Comparison of ENCODE assay signal across 23 cellular contexts in the genomic region with DNA sequence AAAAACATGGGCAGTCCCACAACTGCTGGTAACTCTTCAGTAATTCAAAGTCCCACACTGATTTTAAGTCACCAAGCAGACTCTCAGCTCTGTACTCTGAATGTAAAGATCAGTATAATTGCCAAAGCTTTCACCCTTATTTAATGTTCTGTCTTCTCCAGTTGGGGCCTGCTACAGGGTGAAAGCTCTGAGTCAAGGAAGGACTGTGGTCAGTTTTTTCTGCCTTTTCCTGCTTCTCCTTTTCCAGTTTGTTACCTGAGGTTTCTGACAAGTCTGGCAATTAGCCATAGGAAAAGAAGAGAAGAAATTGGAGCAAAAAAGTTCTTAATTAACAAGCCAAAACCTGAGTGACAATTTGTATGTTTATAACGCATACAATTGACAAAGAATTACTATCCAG.
"Had no signal": no experiment of that assay in that cellular context is flagged by ENCODE, and none has a peak within 500 bp of the region (broad histone marks: within the 10 kb centered on the region; RNA-seq: fewer than 3 reads in every experiment).

No MANE protein-coding gene starts in this region.

- DNase-seq: cortex of kidney; effector memory CD4-positive, alpha-beta T cell; glutamatergic neuron; kidney; left cardiac atrium; left ventricle myocardium inferior; lower lobe of right lung; naive B cell; occipital lobe; retina; spleen; stimulated activated CD4-positive, alpha-beta T cell treated with anti-CD3 and anti-CD28 coated beads, Interleukin-15, amount 100 ng/mL, for 24 hours; stimulated activated CD4-positive, alpha-beta T cell treated with anti-CD3 and anti-CD28 coated beads, Interleukin-1b, Interleukin-23, amount 100 ng/mL, for 48 hours; stimulated activated CD4-positive, alpha-beta T cell treated with anti-CD3 and anti-CD28 coated beads, Interleukin-4, amount 100 ng/mL, for 24 hours; tibial artery; upper lobe of left lung; uterus had no signal

- ATAC-seq: gastroesophageal sphincter; left cardiac atrium; lower lobe of right lung; sciatic nerve; stimulated activated memory B cell treated with anti-CD40 and anti-IgM and Interleukin-4, amounts not matched to agents 10 μg/mL and 1 μg/mL and 100 μg/mL, for 72 hours had no signal

- FAIRE-seq: endometrium, kidney had no signal

- H3K4me3 ChIP-seq: esophagus muscularis mucosa, gastroesophageal sphincter, left ventricle myocardium inferior, lower lobe of right lung, prostate gland, spleen, tibial artery, upper lobe of left lung, uterus had no signal

- H3K36me3 ChIP-seq: esophagus muscularis mucosa, gastroesophageal sphincter, left ventricle myocardium inferior, lower lobe of right lung, prostate gland, spleen, tibial artery, upper lobe of left lung, uterus had no signal

- H3K27me3 ChIP-seq: esophagus muscularis mucosa, gastroesophageal sphincter, spleen, tibial artery, upper lobe of left lung, uterus had no signal
